Comparison of ENCODE assay signal across 9 cellular contexts in the genomic region with DNA sequence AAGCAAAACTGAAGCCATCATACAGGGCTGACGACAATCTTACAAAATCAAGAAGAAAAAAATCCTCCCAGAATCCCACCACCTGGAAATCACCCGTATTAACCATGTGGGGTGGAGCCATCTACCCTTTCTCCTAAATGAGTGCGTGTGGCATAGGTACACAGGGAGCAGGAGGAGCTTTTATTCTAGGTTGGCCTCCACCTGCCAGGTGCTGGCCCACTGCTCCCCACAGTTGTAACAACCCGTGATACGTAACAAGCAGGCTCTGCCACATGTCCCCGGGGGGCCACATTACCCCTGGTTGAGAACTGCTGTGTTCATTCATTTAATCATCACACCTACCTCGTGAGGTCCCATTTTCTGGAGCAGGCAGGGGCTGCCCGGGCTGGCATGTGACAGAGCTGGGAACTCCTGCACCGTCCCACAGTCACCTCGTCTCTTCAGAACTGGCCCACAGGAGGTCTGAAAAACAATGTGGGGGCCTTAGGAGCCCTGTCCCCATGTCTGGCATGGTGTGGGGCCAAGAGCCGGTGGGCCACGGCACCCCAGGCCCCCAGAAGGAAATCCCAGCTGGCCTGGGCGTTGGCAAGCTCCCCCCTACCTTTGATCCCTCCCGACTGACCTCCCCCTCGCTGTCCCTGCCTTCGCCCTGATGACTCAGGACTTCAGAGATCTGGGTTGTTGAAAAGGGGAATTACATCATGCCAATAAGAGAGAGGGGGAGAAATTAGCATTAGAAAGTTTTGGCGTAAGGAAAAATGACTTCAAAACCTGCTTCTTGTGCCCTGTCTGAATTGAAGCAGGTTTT. TPM values are rescaled to one million over a fixed set of nuclear protein-coding genes. Genes with fewer than 3 reads are reported as not detected.
A peak's percentile ranks its signal among the peaks of the same experiment; 100 is the strongest.
DNase-seq lines count a peak whose midpoint lies in the region; ATAC-seq and TF ChIP-seq lines count a peak whose summit lies in the region.
"Had no signal": no experiment of that assay in that cellular context is flagged by ENCODE, and none has a peak within 500 bp of the region (broad histone marks: within the 10 kb centered on the region; RNA-seq: fewer than 3 reads in every experiment).

No MANE protein-coding gene starts in this region.

- no peaks in the 10 kb centered on the region for H3K9me3 Mint-ChIP-seq in memory B cell

- H3K36me3 Mint-ChIP-seq in memory B cell, result peaks cover 20% of the 10 kb centered on the region

- no peaks in the 10 kb centered on the region for H3K9me2 ChIP-seq in Karpas-422 (replicated peaks; ENCODE audit: insufficient read depth, low read length)

- TF ChIP-seq CTCF in BJ (IDR thresholded peaks at IDR 0.05; ENCODE audit: insufficient read depth, low read depth, low read length), result no peak
- no peak for TF ChIP-seq CTCF in cardiac fibroblast (IDR thresholded peaks at IDR 0.05; ENCODE audit: low read depth, low read length)

- CTCF ChIA-PET in BJ (lab: Yijun Ruan, JAX), result no interaction called here

- H3K27me3 ChIP-seq in BJ (ENCODE audit: control insufficient read depth, insufficient read depth, low read length) (no peaks in the 10 kb centered on the region), Karpas-422 (ENCODE audit: low read length) (no peaks in the 10 kb centered on the region)

- peaks cover 39% of the 10 kb centered on the region; the same call in 1 of the 2 replicates for H4K20me1 ChIP-seq in Karpas-422 (ENCODE audit: insufficient read depth, low read depth, low read length)

- H3K9me3 ChIP-seq in Karpas-422 (ENCODE audit: low read length), result no peaks in the 10 kb centered on the region

- H3K79me2 ChIP-seq in Karpas-422 (ENCODE audit: low read length), result no peaks in the 10 kb centered on the region

- H2AFZ ChIP-seq in Karpas-422 (ENCODE audit: low read length), result no peak overlapping the region

- no peak overlapping the region for H3K27ac ChIP-seq in Karpas-422 (ENCODE audit: low read length)

- H3K4me2 ChIP-seq in Karpas-422 (ENCODE audit: low read depth, low read length, poor library complexity, severe bottlenecking), result no peak overlapping the region

- H3K27ac Mint-ChIP-seq in memory B cell, result peak overlapping the region; percentile 62

- POLR2A ChIA-PET in BJ (lab: Charles Lee), result no interaction called here

- H3K4me3 ChIP-seq in BJ (ENCODE audit: low read depth, low read length) (no peak overlapping the region), cardiac fibroblast (replicated peaks in 1 of 2; ENCODE audit: low read depth in 2 of 2, low read length in 2 of 2) (no peak overlapping the region), Karpas-422 (ENCODE audit: low read length) (no peak overlapping the region)

- H3K36me3 ChIP-seq in BJ (ENCODE audit: control insufficient read depth, insufficient read depth, low read length) (no peaks in the 10 kb centered on the region), Karpas-422 (ENCODE audit: insufficient read depth, low read length) (no peaks in the 10 kb centered on the region)

- H3K4me1 Mint-ChIP-seq in memory B cell, result peaks cover 54% of the 10 kb centered on the region

- no peaks in the 10 kb centered on the region for H3K4me1 ChIP-seq in Karpas-422 (ENCODE audit: low read length)

- no peak overlapping the region for H3K4me3 Mint-ChIP-seq in memory B cell

- H3K9ac ChIP-seq in Karpas-422 (ENCODE audit: low read length), result no peak overlapping the region

- DNase-seq in BJ (ENCODE audit: low read depth) (peak; percentile 15), M059J (ENCODE audit: low read depth) (peak; percentile 80), cardiac fibroblast (ENCODE audit: low read depth in 2 of 2) (peak; percentile 60 to 73), memory B cell (ENCODE audit: low spot score in 2 of 2) (no peak), 8988T (no peak), Karpas-422 (no peak)
- DNase-seq: occipital lobe had no signal

- ATAC-seq in memory B cell (ENCODE audit: low read depth) (peak; percentile 70), GM18909 (IDR thresholded peaks at IDR 0.05; ENCODE audit: poor library complexity, unreplicated experiment) (no peak), HG02642 (IDR thresholded peaks at IDR 0.05; ENCODE audit: poor library complexity, unreplicated experiment) (no peak)

- H3K27me3 Mint-ChIP-seq in memory B cell, result no peaks in the 10 kb centered on the region

RNA-seq across cellular contexts. Expression of a gene that starts 12.9 kb away (rescaled TPM):
- polyA plus RNA-seq in BJ (2011; rRNA removed), result 3.4 and 4.9 TPM in 2 replicates
- 14.0 and 22.5 TPM in 2 replicates for polyA minus RNA-seq in BJ (2011; rRNA and poly(A)+ RNA removed)
- 7.2 and 15.8 TPM in 2 replicates for total RNA-seq in M059J (2014; rRNA removed; shearing (Covaris generic))
- total RNA-seq in Karpas-422 (2014; rRNA removed; shearing (Covaris generic); ENCODE audit: low replicate concordance), result 5.0 and 12.7 TPM in 2 replicates

Comparison
In these comparisons a context has a peak if more than half of its experiments do, and no peak if none do; other contexts are left out.
1. DNase-seq: peak in BJ (single experiment), M059J (single experiment) and cardiac fibroblast (2 of 2); none in memory B cell (0 of 2), 8988T (single experiment) and Karpas-422 (single experiment).